8 cellular contexts compared by ENCODE assay signal in genomic region chr17:38427160-38427949, GRCh38. TPM values are rescaled to one million over a fixed set of nuclear protein-coding genes. Genes with fewer than 3 reads are reported as not detected.
DNase-seq lines count a peak whose midpoint lies in the region; ATAC-seq and TF ChIP-seq lines count a peak whose summit lies in the region.

No MANE protein-coding gene starts in this region.

- H3K36me3 ChIP-seq in right atrium auricular region (no peaks in the 10 kb centered on the region), aorta (ENCODE audit: control insufficient read depth in 1 of 2, insufficient read depth in 2 of 2, low read length in 1 of 2) (no peaks in the 10 kb centered on the region)

- H3K27me3 ChIP-seq in right atrium auricular region (no peaks in the 10 kb centered on the region), aorta (ENCODE audit: control insufficient read depth in 1 of 2, insufficient read depth in 2 of 2, low read length in 1 of 2) (no peaks in the 10 kb centered on the region)

- H3K9me3 Mint-ChIP-seq in mesothelial cell of epicardium, result no peaks in the 10 kb centered on the region

- intact Hi-C loops in left ventricle myocardium superior (cut with micrococcal nuclease) (no loop called here), aorta (cut with DNase I) (no loop called here)

- H3K27ac ChIP-seq in right atrium auricular region, result peak overlapping the region; percentile 97 to 98
- H3K27ac ChIP-seq in aorta (ENCODE audit: low read depth in 1 of 2, low read length in 2 of 2), result peak overlapping the region; percentile 23 to 94

- H3K4me1 Mint-ChIP-seq in mesothelial cell of epicardium, result peaks cover 43% of the 10 kb centered on the region

- peak overlapping the region; percentile 9 for H3K27ac Mint-ChIP-seq in mesothelial cell of epicardium

- DNase-seq in right atrium auricular region (ENCODE audit: low spot score) (no peak), left ventricle myocardium superior (no peak), cardiac fibroblast (ENCODE audit: low read depth in 2 of 2) (no peak), mesothelial cell of epicardium (ENCODE audit: low spot score in 2 of 2, unreplicated experiment in 2 of 2) (no peak), aorta (no peak), HUDEP-2 (lab: John Stamatoyannopoulos, UW; ENCODE audit: unreplicated experiment in 76 of 76) (no peak)
- no peak for DNase-seq in activated effector memory CD4-positive, alpha-beta T cell treated with Interleukin-2 at 50 U/mL for 16 hours

- TF ChIP-seq CTCF in right atrium auricular region (IDR thresholded peaks at IDR 0.05) (no peak), cardiac fibroblast (IDR thresholded peaks at IDR 0.05; ENCODE audit: low read depth, low read length) (no peak), mesothelial cell of epicardium (IDR thresholded peaks at IDR 0.05; ENCODE audit: unreplicated experiment) (no peak)

- peaks cover 0 to 78% of the 10 kb centered on the region in 2 donors for H3K4me1 ChIP-seq in right atrium auricular region
- H3K4me1 ChIP-seq in aorta (ENCODE audit: control insufficient read depth in 1 of 2, insufficient read depth in 2 of 2, low read length in 2 of 2), result peaks cover 2% of the 10 kb centered on the region in 2 donors

- H3K9me3 ChIP-seq in right atrium auricular region (no peaks in the 10 kb centered on the region), aorta (ENCODE audit: control insufficient read depth, low read length) (no peaks in the 10 kb centered on the region)

- H3K36me3 Mint-ChIP-seq in mesothelial cell of epicardium, result no peaks in the 10 kb centered on the region

- H3K4me3 Mint-ChIP-seq in mesothelial cell of epicardium, result peak overlapping the region; percentile 67

- H3K27me3 Mint-ChIP-seq in mesothelial cell of epicardium (ENCODE audit: low read depth), result peaks cover 2% of the 10 kb centered on the region

- no peak for ATAC-seq in left ventricle myocardium superior
- ATAC-seq in aorta (ENCODE audit: low FRiP score), result no peak
- no peak for ATAC-seq in GM19328 (IDR thresholded peaks at IDR 0.05; ENCODE audit: unreplicated experiment)

- peak overlapping the region; percentile 76 to 98 for H3K4me3 ChIP-seq in right atrium auricular region
- H3K4me3 ChIP-seq in cardiac fibroblast (replicated peaks in 1 of 2; ENCODE audit: low read depth in 2 of 2, low read length in 2 of 2), result peak overlapping the region; percentile 62 to 80
- H3K4me3 ChIP-seq in aorta (ENCODE audit: low read length in 2 of 2), result peak overlapping the region; percentile 57 to 97

- WGBS in aorta, 2 donors, result 55 to 57% methylated on average over 7 of the region's 7 CpGs

RNA-seq across cellular contexts. Expression of gene ARHGAP23, which starts 0.9 kb away (rescaled TPM):
- total RNA-seq in right atrium auricular region (10 to 100 TPM; 59.9 to 95.6 TPM), left ventricle myocardium superior (70.3 TPM), mesothelial cell of epicardium (86.7 to 89.1 TPM (median 87.2 TPM) in 3 replicates), aorta (100 to 1,000 TPM; 110 to 126 TPM)
- polyA plus RNA-seq in aorta, result 10 to 100 TPM in 1 of 2 donors, 1 to 10 TPM in 1; 6.9 to 31.6 TPM
